Comparison of ENCODE assay signal across 18 cellular contexts in genomic region chr12:130982565-130983225, GRCh38. TPM values are rescaled to one million over a fixed set of nuclear protein-coding genes. Genes with fewer than 3 reads are reported as not detected.
A peak's percentile ranks its signal among the peaks of the same experiment; 100 is the strongest.
DNase-seq lines count a peak whose midpoint lies in the region; ATAC-seq and TF ChIP-seq lines count a peak whose summit lies in the region.
"Had no signal": no experiment of that assay in that cellular context is flagged by ENCODE, and none has a peak within 500 bp of the region (broad histone marks: within the 10 kb centered on the region; RNA-seq: fewer than 3 reads in every experiment).

No MANE protein-coding gene starts in this region.

- no peaks in the 10 kb centered on the region for H3K4me1 Mint-ChIP-seq in MCF 10A (ENCODE audit: insufficient read depth, unreplicated experiment)

- dilution Hi-C loops in mammary epithelial cell (cut with HindIII; ENCODE audit: low sequenced_read_pairs) = no loop called here

- H3K27me3 Mint-ChIP-seq in MCF 10A (ENCODE audit: insufficient read depth, unreplicated experiment) = peaks cover 70% of the 10 kb centered on the region

- in situ Hi-C loops in mammary epithelial cell (cut with MboI; ENCODE audit: low sequenced_read_pairs in 2 of 2) = no loop called here

- BruUV-seq in MCF 10A (replicated peaks; lab: Mats Ljungman, UMichigan) (no TSS peak), mammary epithelial cell (replicated peaks; lab: Mats Ljungman, UMichigan) (no TSS peak)

- CTCF ChIA-PET in MCF 10A (lab: Yijun Ruan, JAX) (no interaction called here), mammary epithelial cell (lab: Charles Lee; ENCODE audit: low non-redundant PET) (no interaction called here)

- no peaks in the 10 kb centered on the region for H3K36me3 Mint-ChIP-seq in MCF 10A (ENCODE audit: insufficient read depth, unreplicated experiment)

- H3K27me3 ChIP-seq in mammary epithelial cell (ENCODE audit: insufficient read depth, low read length) (no peaks in the 10 kb centered on the region), SU-DHL-6 (ENCODE audit: low read length) (no peaks in the 10 kb centered on the region), right atrium auricular region (no peaks in the 10 kb centered on the region), testis (no peaks in the 10 kb centered on the region)

- no peak overlapping the region for H3K4me3 ChIP-seq in mammary epithelial cell (replicated peaks in 1 of 3; ENCODE audit: insufficient read depth in 1 of 3, low read depth in 2 of 3, low read length in 3 of 3)
- H3K4me3 ChIP-seq in SU-DHL-6 (ENCODE audit: insufficient read depth, low read length, poor library complexity, severe bottlenecking) = no peak overlapping the region
- no peak overlapping the region for H3K4me3 ChIP-seq in right atrium auricular region
- no peak overlapping the region for H3K4me3 ChIP-seq in testis

- H3K79me2 ChIP-seq in mammary epithelial cell (ENCODE audit: insufficient read depth, low read length) (no peaks in the 10 kb centered on the region), SU-DHL-6 (ENCODE audit: insufficient read depth, low read length) (no peaks in the 10 kb centered on the region)

- H3K4me2 ChIP-seq in mammary epithelial cell (ENCODE audit: insufficient read depth, low read depth, low read length) (no peak overlapping the region), SU-DHL-6 (ENCODE audit: low read depth, low read length, poor library complexity, severe bottlenecking) (peak overlapping the region; percentile 60)

- no peak for ATAC-seq in GM21423 (IDR thresholded peaks at IDR 0.05; ENCODE audit: unreplicated experiment)

- H4K20me1 ChIP-seq in mammary epithelial cell (ENCODE audit: insufficient read depth, low read length) = no peaks in the 10 kb centered on the region
- no peaks in the 10 kb centered on the region for H4K20me1 ChIP-seq in SU-DHL-6 (ENCODE audit: low read depth, low read length)

- H3K9ac ChIP-seq in mammary epithelial cell (ENCODE audit: insufficient read depth, low read length) = no peak overlapping the region
- H3K9ac ChIP-seq in SU-DHL-6 (ENCODE audit: low read length) = peak overlapping the region; percentile 30; the same call in 1 of the 2 replicates

- H3K9me2 ChIP-seq in SU-DHL-6 (replicated peaks; ENCODE audit: insufficient read depth, low read length) = no peaks in the 10 kb centered on the region

- no peak for TF ChIP-seq POLR2A in testis (IDR thresholded peaks at IDR 0.05)

- H3K4me3 Mint-ChIP-seq in MCF 10A (ENCODE audit: unreplicated experiment) = no peak overlapping the region

- POLR2A ChIA-PET in MCF 10A (lab: Yijun Ruan, JAX) = no interaction called here

- H3K27ac ChIP-seq in mammary epithelial cell (ENCODE audit: insufficient read depth, low read depth, low read length) (no peak overlapping the region), SU-DHL-6 (ENCODE audit: low read depth, low read length) (peak overlapping the region; percentile 96), right atrium auricular region (peak overlapping the region; percentile 50 to 75), testis (peak overlapping the region; percentile 46 to 59)
- H3K27ac ChIP-seq: 22Rv1, RWPE1 had no signal

- H3K9me3 ChIP-seq in mammary epithelial cell (replicated peaks; ENCODE audit: insufficient read depth, low read length) (peaks cover 14% of the 10 kb centered on the region), SU-DHL-6 (ENCODE audit: insufficient read depth, low read length) (no peaks in the 10 kb centered on the region), right atrium auricular region (no peaks in the 10 kb centered on the region), testis (no peaks in the 10 kb centered on the region)

- 47% methylated on average over 9 of the region's 11 CpGs for WGBS in mammary epithelial cell (ENCODE audit: low coverage, missing lambda C conversion rate)
- WGBS in testis, 2 donors = 62 to 66% methylated on average over 11 of the region's 11 CpGs

- H3K4me1 ChIP-seq in mammary epithelial cell (ENCODE audit: insufficient read depth, low read length) (no peaks in the 10 kb centered on the region), right atrium auricular region (peaks cover 0 to 39% of the 10 kb centered on the region in 2 donors), testis (peaks cover 30% of the 10 kb centered on the region)

- intact Hi-C loops in MCF 10A (cut with micrococcal nuclease) (no loop called here), mammary epithelial cell (cut with micrococcal nuclease) (no loop called here), testis (cut with DNase I; ENCODE audit: low total_unique reads) (no loop called here)

- H3K9me3 Mint-ChIP-seq in MCF 10A (ENCODE audit: unreplicated experiment) = no peaks in the 10 kb centered on the region

- TF ChIP-seq CTCF in MCF 10A (IDR thresholded peaks at IDR 0.05; ENCODE audit: unreplicated experiment) = no peak
- TF ChIP-seq CTCF in mammary epithelial cell (conservative IDR thresholded peaks at IDR 0.05 in 1 of 2, IDR thresholded peaks at IDR 0.05 in 1 of 2; ENCODE audit: extremely low read depth in 1 of 2, insufficient read depth in 1 of 2, low read depth in 1 of 2, low read length in 2 of 2) = no peak
- no peak for TF ChIP-seq CTCF in SU-DHL-6 (IDR thresholded peaks at IDR 0.05; ENCODE audit: insufficient read depth, low read length, poor library complexity, severe bottlenecking)
- no peak for TF ChIP-seq CTCF in right atrium auricular region (IDR thresholded peaks at IDR 0.05)
- TF ChIP-seq CTCF in testis (IDR thresholded peaks at IDR 0.05) = no peak

- H3K27ac Mint-ChIP-seq in MCF 10A (ENCODE audit: low read depth, unreplicated experiment) = peak overlapping the region; percentile 4

- no peaks in the 10 kb centered on the region for H3K36me3 ChIP-seq in mammary epithelial cell (ENCODE audit: insufficient read depth, low read length)
- H3K36me3 ChIP-seq in SU-DHL-6 (ENCODE audit: low read length) = no peaks in the 10 kb centered on the region
- peaks cover 35% of the 10 kb centered on the region for H3K36me3 ChIP-seq in right atrium auricular region
- no peaks in the 10 kb centered on the region for H3K36me3 ChIP-seq in testis (ENCODE audit: low read depth, missing control alignments)

- no peak for DNase-seq in MCF 10A (ENCODE audit: unreplicated experiment)
- no peak for DNase-seq in mammary epithelial cell
- peak; percentile 54 for DNase-seq in right atrium auricular region (ENCODE audit: low spot score)
- DNase-seq in testis = no peak
- DNase-seq in NCI-H526 treated with DMSO at 0.1 percent for 48 hours (lab: John Stamatoyannopoulos, UW) = no peak
- no peak for DNase-seq in NCI-H446 treated with DMSO at 0.1 percent for 48 hours (lab: John Stamatoyannopoulos, UW)
- DNase-seq: C1 segment of cervical spinal cord, COR-L47, DMS153, HCEC 1CT, NCI-H1436 treated with DMSO at 0.1 percent for 48 hours, NCI-H2081, NCI-H526 had no signal

- H2AFZ ChIP-seq in mammary epithelial cell (ENCODE audit: low read depth, low read length) (no peak overlapping the region), SU-DHL-6 (ENCODE audit: low read depth, low read length, severe bottlenecking) (no peak overlapping the region)

- H3F3A ChIP-seq in SU-DHL-6 (ENCODE audit: insufficient read depth) = peaks cover 45% of the 10 kb centered on the region

RNA-seq across cellular contexts. Expression of gene ADGRD1, which starts 29.0 kb away (rescaled TPM):
- total RNA-seq in MCF 10A (2022) (0.68 and 1.3 TPM in 2 replicates), mammary epithelial cell (not detected), right atrium auricular region (100 to 1,000 TPM; 120 to 168 TPM), testis (10 to 100 TPM; 42.8 to 43.2 TPM)
- polyA plus RNA-seq in mammary epithelial cell (not detected), testis (ENCODE audit: insufficient read depth, low read depth, low replicate concordance) (27.2 TPM)
- polyA minus RNA-seq in mammary epithelial cell = not detected
- total RNA-seq: HT1080 had no signal

Comparison
In these comparisons a context has a peak if more than half of its experiments do, and no peak if none do; other contexts are left out.
1. RNA of gene ADGRD1, which starts 29.0 kb away (total RNA-seq): 120 to 168 TPM in right atrium auricular region and 42.8 to 43.2 TPM in testis; 0.68 to 1.3 TPM in MCF 10A and not detected in mammary epithelial cell; every median in the first group is over 10 times any median in the second.